ENCODE assay signal across 8 cellular contexts in genomic region chr1:22709891-22710687, GRCh38. TPM values are rescaled to one million over a fixed set of nuclear protein-coding genes. Genes with fewer than 3 reads are reported as not detected.
DNase-seq lines count a peak whose midpoint lies in the region; ATAC-seq and TF ChIP-seq lines count a peak whose summit lies in the region.

No MANE protein-coding gene starts in this region.

- CTCF ChIA-PET in Panc1 (lab: Charles Lee), result no interaction called here

- no peaks in the 10 kb centered on the region for H3K27me3 ChIP-seq in Panc1 (ENCODE audit: control insufficient read depth, insufficient read depth, low read length)
- peaks cover 54% of the 10 kb centered on the region for H3K27me3 ChIP-seq in smooth muscle cell (ENCODE audit: low read depth)

- H3K4me3 ChIP-seq in Panc1 (ENCODE audit: low read depth in 2 of 2, low read length in 2 of 2) (peak overlapping the region; percentile 41 to 47), smooth muscle cell (peak overlapping the region; percentile 50)

- no peak overlapping the region for H3K9ac ChIP-seq in smooth muscle cell (ENCODE audit: low read depth)

- intact Hi-C loops in Panc1 (cut with micrococcal nuclease; ENCODE audit: unreplicated experiment), result loop anchor here (10.0 kb wide), 2 partner anchors 175 to 215 kb away; no protein-coding TSS in a partner anchor

- H3K4me1 Mint-ChIP-seq in brain, result peaks cover 58% of the 10 kb centered on the region

- H3K4me1 ChIP-seq in Panc1 (ENCODE audit: control insufficient read depth, insufficient read depth, low read length) (peaks cover 25% of the 10 kb centered on the region), smooth muscle cell (ENCODE audit: low read depth) (peaks cover 8% of the 10 kb centered on the region)

- no peak for TF ChIP-seq CTCF in Panc1 (IDR thresholded peaks at IDR 0.05)
- no peak for TF ChIP-seq CTCF in brain (conservative IDR thresholded peaks at IDR 0.05)
- no peak for TF ChIP-seq CTCF in smooth muscle cell (IDR thresholded peaks at IDR 0.05; ENCODE audit: borderline replicate concordance, insufficient read depth, poor library complexity, severe bottlenecking)

- peak overlapping the region; percentile 90 for H3K4me2 ChIP-seq in smooth muscle cell

- 11% methylated on average over 29 of the region's 47 CpGs for WGBS in smooth muscle cell (ENCODE audit: low lambda C conversion rate)

- ATAC-seq in Panc1, result peak; percentile 48

- H2AFZ ChIP-seq in smooth muscle cell (ENCODE audit: low read depth), result no peak overlapping the region

- peak overlapping the region; percentile 82 to 98 (median 95) for H3K27ac Mint-ChIP-seq in brain

- H3K36me3 ChIP-seq in Panc1 (ENCODE audit: control insufficient read depth, insufficient read depth, low read length) (no peaks in the 10 kb centered on the region), smooth muscle cell (ENCODE audit: low read depth) (no peaks in the 10 kb centered on the region)

- H3K36me3 Mint-ChIP-seq in brain, result peaks cover 14% of the 10 kb centered on the region

- H3K9me3 ChIP-seq in Panc1 (ENCODE audit: control insufficient read depth, insufficient read depth, low read depth, low read length) (no peaks in the 10 kb centered on the region), smooth muscle cell (replicated peaks; ENCODE audit: low read depth) (no peaks in the 10 kb centered on the region)

- no peaks in the 10 kb centered on the region for H3F3A ChIP-seq in smooth muscle cell (ENCODE audit: low read depth)

- H3K27me3 Mint-ChIP-seq in brain, result peaks cover 2% of the 10 kb centered on the region

- H3K79me2 ChIP-seq in smooth muscle cell (ENCODE audit: low read depth), result no peaks in the 10 kb centered on the region

- DNase-seq in AG20443 (ENCODE audit: low spot score) (peak; percentile 91), HCEC 1CT (peak; percentile 58), Panc1 (ENCODE audit: low read depth, low spot score) (no peak), iPS-NIHi7 (ENCODE audit: extremely low spot score) (peak; percentile 60), smooth muscle cell (lab: John Stamatoyannopoulos, UW; ENCODE audit: unreplicated experiment) (peak; percentile 44), GOT3 (lab: John Stamatoyannopoulos, UW) (no peak)
- DNase-seq in activated CD4-positive, CD25-positive, alpha-beta regulatory T cell (lab: John Stamatoyannopoulos, UW), result no peak

- no peaks in the 10 kb centered on the region for H4K20me1 ChIP-seq in smooth muscle cell (ENCODE audit: low read depth)

- peaks cover 0 to 3% (median 0%) of the 10 kb centered on the region in 5 experiments for H3K9me3 Mint-ChIP-seq in brain

- POLR2A ChIA-PET in Panc1 (lab: Charles Lee), result no interaction called here

- in situ Hi-C loops in Panc1 (cut with HindIII; ENCODE audit: low pct_unique_long_range_greater_than_20kb, low sequenced_read_pairs), result no loop called here

- H3K4me3 Mint-ChIP-seq in brain, result peak overlapping the region; percentile 79 to 88 (median 86)

- BruUV-seq in Panc1 (replicated peaks; lab: Mats Ljungman, UMichigan), result no TSS peak

- no peak overlapping the region for H3K27ac ChIP-seq in Panc1 (ENCODE audit: low read length)
- no peak overlapping the region for H3K27ac ChIP-seq in smooth muscle cell (ENCODE audit: low read depth)

RNA-seq across cellular contexts. Expression of gene EPHB2, which starts 0.6 kb away (rescaled TPM):
- total RNA-seq in Panc1 (2021; ENCODE audit: unreplicated experiment), result 29.0 TPM
- 27.5 TPM for polyA plus RNA-seq in Panc1 (2012; ENCODE audit: insufficient read length)
- polyA plus RNA-seq in brain (ENCODE audit: insufficient read depth, low read depth, low replicate concordance), result 29.6 TPM
- 1.8 and 6.7 TPM in 2 replicates for total RNA-seq in smooth muscle cell
- polyA plus RNA-seq in smooth muscle cell, result 1.1 and 2.7 TPM in 2 replicates

RNA-seq across cellular contexts. Expression of gene C1QB, which starts 57.1 kb away (rescaled TPM):
- total RNA-seq in Panc1 (2021; ENCODE audit: unreplicated experiment) (0.33 TPM), smooth muscle cell (not detected in 2 replicates)
- not detected for polyA plus RNA-seq in Panc1 (2012; ENCODE audit: insufficient read length)
- polyA plus RNA-seq in brain (ENCODE audit: insufficient read depth, low read depth, low replicate concordance) (106 TPM), smooth muscle cell (not detected in 2 replicates)

Comparison
In these comparisons a context has a peak if more than half of its experiments do, and no peak if none do; other contexts are left out.
1. DNase-seq: peak in AG20443 (single experiment), HCEC 1CT (single experiment), iPS-NIHi7 (single experiment) and smooth muscle cell (single experiment); none in Panc1 (single experiment), activated CD4-positive, CD25-positive, alpha-beta regulatory T cell (0 of 4) and GOT3 (single experiment).